ENCODE assay signal across 16 cellular contexts in genomic region chr14:27049611-27050172, GRCh38.
"Had no signal": no experiment of that assay in that cellular context is flagged by ENCODE, and none has a peak within 500 bp of the region (broad histone marks: within the 10 kb centered on the region; RNA-seq: fewer than 3 reads in every experiment).

No MANE protein-coding gene starts in this region.

- DNase-seq: activated CD4-positive, alpha-beta T cell treated with anti-CD3 and anti-CD28 coated beads, Interleukin-2, amount 50 U/mL, for 4 hours; activated CD4-positive, CD25-positive, alpha-beta regulatory T cell treated with anti-CD3 and anti-CD28 coated beads, Interleukin-2, amount 50 U/mL, for 72 hours; activated gamma-delta T cell; activated naive CD8-positive, alpha-beta T cell treated with anti-CD3 and anti-CD28 coated beads, Interleukin-2, amount 10 ng/mL, durations not matched to agents 7 days and 5 days; activated T-cell treated with anti-CD3 and anti-CD28 coated beads, Interleukin-2, amount 50 U/mL, for 1 hour; anterior cingulate cortex; cerebellar nuclear complex; effector memory CD8-positive, alpha-beta T cell; gastrocnemius medialis; heart right ventricle; islet precursor cell; left ventricle myocardium inferior; sigmoid colon; stimulated activated CD4-positive, alpha-beta T cell treated with anti-CD3 and anti-CD28 coated beads, Interleukin-2, amount 100 ng/mL, for 24 hours; stimulated activated naive B cell treated with anti-CD40 and anti-IgM and Interleukin-4, amounts not matched to agents 10 μg/mL and 1 μg/mL and 100 μg/mL, for 72 hours; trophoblast cell had no signal
